ENCODE assay signal across 21 cellular contexts in the genomic region with DNA sequence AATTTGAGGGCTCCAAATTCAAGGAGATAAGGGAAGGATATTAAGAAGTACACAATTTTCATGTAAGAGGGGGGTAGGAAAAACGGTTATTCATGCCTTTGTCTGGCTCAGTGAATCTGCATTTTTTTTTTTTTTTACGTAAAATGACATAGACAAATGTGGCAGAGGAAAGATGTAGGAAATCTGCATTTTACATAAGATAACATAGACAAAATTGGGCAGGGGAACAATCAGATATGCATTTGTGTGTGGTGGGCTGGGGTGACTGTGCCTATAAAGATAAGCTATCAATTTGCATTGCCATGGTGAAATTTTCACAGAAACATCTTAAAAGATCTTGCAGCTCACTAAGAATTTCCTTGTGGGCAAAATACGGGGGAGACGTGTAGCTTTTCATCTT.
"Had no signal": no experiment of that assay in that cellular context is flagged by ENCODE, and none has a peak within 500 bp of the region (broad histone marks: within the 10 kb centered on the region; RNA-seq: fewer than 3 reads in every experiment).

No MANE protein-coding gene starts in this region.

- H3K79me2 ChIP-seq: parathyroid adenoma had no signal

- H3K9ac ChIP-seq: parathyroid adenoma had no signal

- H3K36me3 ChIP-seq: heart left ventricle, prostate gland, right lobe of liver, spleen, transverse colon had no signal

- H3K27ac Mint-ChIP-seq: naive thymus-derived CD4-positive, alpha-beta T cell; nephron progenitor cell; stimulated activated memory B cell treated with anti-CD40 and anti-IgM and Interleukin-4, amounts not matched to agents 10 μg/mL and 1 μg/mL and 100 μg/mL, for 72 hours; stimulated activated naive CD8-positive, alpha-beta T cell treated with anti-CD3 and anti-CD28 coated beads, Interleukin-15, amount 100 ng/mL, for 72 hours had no signal

- H3K27ac ChIP-seq: dorsolateral prefrontal cortex, heart left ventricle, parathyroid adenoma, prostate gland, right lobe of liver, spleen, testis, transverse colon had no signal

- ATAC-seq: esophagus mucosa; heart left ventricle; left lobe of liver; naive thymus-derived CD4-positive, alpha-beta T cell; right lobe of liver; stimulated activated memory B cell treated with anti-CD40 and anti-IgM and Interleukin-4, amounts not matched to agents 10 μg/mL and 1 μg/mL and 100 μg/mL, for 72 hours; stimulated activated naive CD8-positive, alpha-beta T cell treated with anti-CD3 and anti-CD28 coated beads, Interleukin-15, amount 100 ng/mL, for 72 hours had no signal

- H3K9me3 ChIP-seq: prostate gland, right lobe of liver, testis, transverse colon had no signal

- DNase-seq: cortex of kidney; dorsolateral prefrontal cortex; effector CD8-positive, alpha-beta T cell; heart left ventricle; islet precursor cell; mammary epithelial cell; naive thymus-derived CD4-positive, alpha-beta T cell; nephron progenitor cell; right lobe of liver; spleen; stimulated activated CD4-positive, alpha-beta T cell treated with anti-CD3 and anti-CD28 coated beads, Interleukin-15, amount 100 ng/mL, for 24 hours; stimulated activated CD4-positive, alpha-beta T cell treated with anti-CD3 and anti-CD28 coated beads, Interleukin-1b, Interleukin-23, amount 100 ng/mL, for 48 hours; stimulated activated CD4-positive, alpha-beta T cell treated with anti-CD3 and anti-CD28 coated beads, Interleukin-4, amount 100 ng/mL, for 24 hours; stimulated activated naive CD8-positive, alpha-beta T cell treated with anti-CD3 and anti-CD28 coated beads, Interleukin-15, amount 100 ng/mL, for 72 hours; testis; transverse colon had no signal

- H3K4me3 ChIP-seq: dorsolateral prefrontal cortex, heart left ventricle, prostate gland, right lobe of liver, spleen, testis, transverse colon had no signal

- H3K4me1 ChIP-seq: heart left ventricle, parathyroid adenoma, prostate gland, right lobe of liver, spleen, testis, transverse colon had no signal

- H2AFZ ChIP-seq: parathyroid adenoma had no signal

- H3K27me3 ChIP-seq: heart left ventricle, right lobe of liver, testis, transverse colon had no signal

- H3K4me1 Mint-ChIP-seq: naive thymus-derived CD4-positive, alpha-beta T cell; nephron progenitor cell; stimulated activated memory B cell treated with anti-CD40 and anti-IgM and Interleukin-4, amounts not matched to agents 10 μg/mL and 1 μg/mL and 100 μg/mL, for 72 hours; stimulated activated naive CD8-positive, alpha-beta T cell treated with anti-CD3 and anti-CD28 coated beads, Interleukin-15, amount 100 ng/mL, for 72 hours had no signal

- H3K4me3 Mint-ChIP-seq: naive thymus-derived CD4-positive, alpha-beta T cell; nephron progenitor cell; stimulated activated memory B cell treated with anti-CD40 and anti-IgM and Interleukin-4, amounts not matched to agents 10 μg/mL and 1 μg/mL and 100 μg/mL, for 72 hours; stimulated activated naive CD8-positive, alpha-beta T cell treated with anti-CD3 and anti-CD28 coated beads, Interleukin-15, amount 100 ng/mL, for 72 hours had no signal
